22 cellular contexts compared by ENCODE assay signal in genomic region chr4:52627876-52628275, GRCh38. TPM values are rescaled to one million over a fixed set of nuclear protein-coding genes. Genes with fewer than 3 reads are reported as not detected.
DNase-seq lines count a peak whose midpoint lies in the region; ATAC-seq, FAIRE-seq and TF ChIP-seq lines count a peak whose summit lies in the region.
"Had no signal": no experiment of that assay in that cellular context is flagged by ENCODE, and none has a peak within 500 bp of the region (broad histone marks: within the 10 kb centered on the region; RNA-seq: fewer than 3 reads in every experiment).

No MANE protein-coding gene starts in this region.

- TF ChIP-seq RAD21 in H1 (IDR thresholded peaks at IDR 0.05 in 1 of 2, conservative IDR thresholded peaks at IDR 0.05 in 1 of 2; ENCODE audit: low read depth in 2 of 2, low read length in 2 of 2): no peak

- H3K36me3 Mint-ChIP-seq in T-cell: peaks cover 39% of the 10 kb centered on the region

- H3K4me1 ChIP-seq in H1 (replicated peaks in 1 of 4; ENCODE audit: control insufficient read depth in 3 of 4, insufficient read depth in 4 of 4, low read length in 3 of 4): no peaks in the 10 kb centered on the region; a peak in 1 of 7 replicates
- peaks cover 10 to 33% of the 10 kb centered on the region in 2 donors for H3K4me1 ChIP-seq in thoracic aorta (ENCODE audit: control insufficient read depth in 1 of 2, low read depth in 2 of 2)
- H3K4me1 ChIP-seq: BLaER1, HAP-1 had no signal

- H3K27me3 ChIP-seq in H1 (replicated peaks in 1 of 4; ENCODE audit: control insufficient read depth in 3 of 4, extremely low read depth in 1 of 4, insufficient read depth in 3 of 4, low read length in 3 of 4) (no peaks in the 10 kb centered on the region), thoracic aorta (replicated peaks; ENCODE audit: insufficient read depth) (no peaks in the 10 kb centered on the region)
- H3K27me3 ChIP-seq: BLaER1 had no signal

- no peak overlapping the region for H3K14ac ChIP-seq in H1 (ENCODE audit: insufficient read length)

- no peak overlapping the region for H3K4me3 Mint-ChIP-seq in T-cell
- H3K4me3 Mint-ChIP-seq: CD4-positive, CD25-positive, alpha-beta regulatory T cell; HFFc6 had no signal

- no peaks in the 10 kb centered on the region for H3K27me3 Mint-ChIP-seq in T-cell
- H3K27me3 Mint-ChIP-seq: CD4-positive, CD25-positive, alpha-beta regulatory T cell had no signal

- H3K4me1 Mint-ChIP-seq in T-cell: peaks cover 0 to 2% (median 0%) of the 10 kb centered on the region in 3 donors
- H3K4me1 Mint-ChIP-seq: CD4-positive, CD25-positive, alpha-beta regulatory T cell had no signal

- H3K4ac ChIP-seq in H1 (replicated peaks; ENCODE audit: insufficient read length, low read depth, low read length): no peak overlapping the region

- no peak overlapping the region for H2BK20ac ChIP-seq in H1 (ENCODE audit: low read length)

- no peak overlapping the region for H2AFZ ChIP-seq in H1 (ENCODE audit: low read length)
- H2AFZ ChIP-seq: PC-9 had no signal

- H3K23ac ChIP-seq in H1 (ENCODE audit: insufficient read length): no peak overlapping the region

- H3K23me2 ChIP-seq in H1 (ENCODE audit: low read depth, low read length): no peaks in the 10 kb centered on the region

- H3K27ac Mint-ChIP-seq in T-cell: no peak overlapping the region
- H3K27ac Mint-ChIP-seq: HFFc6 had no signal

- no peak overlapping the region for H2BK120ac ChIP-seq in H1 (replicated peaks; ENCODE audit: low read depth, low read length)

- H4K8ac ChIP-seq in H1 (ENCODE audit: extremely low read depth, insufficient read depth, low read length): 0 out of 2 replicates have a peak overlapping the region, but pooled peaks have one; percentile 11

- H3K4me3 ChIP-seq in AG10803 (ENCODE audit: low read length) (no peak overlapping the region), H1 (ENCODE audit: extremely low read depth in 1 of 4, insufficient read depth in 2 of 4, low read depth in 3 of 4, low read length in 4 of 4) (no peak overlapping the region), thoracic aorta (peak overlapping the region; percentile 9)
- H3K4me3 ChIP-seq: BLaER1, HAP-1, PC-9 had no signal

- H2BK12ac ChIP-seq in H1 (ENCODE audit: low read depth, low read length): no peak overlapping the region

- no peak overlapping the region for H4K91ac ChIP-seq in H1 (replicated peaks; ENCODE audit: insufficient read length, low read length)

- H2AK5ac ChIP-seq in H1 (ENCODE audit: low read depth, low read length): no peak overlapping the region

- H3K79me1 ChIP-seq in H1 (ENCODE audit: low read depth, low read length): peaks cover 6% of the 10 kb centered on the region

- H3K9me3 ChIP-seq in H1 (ENCODE audit: insufficient read depth in 2 of 2, low read depth in 1 of 2, low read length in 1 of 2): no peaks in the 10 kb centered on the region
- H3K9me3 ChIP-seq in thoracic aorta: no peaks in the 10 kb centered on the region
- H3K9me3 ChIP-seq: BLaER1, HAP-1 had no signal

- H3K9me3 Mint-ChIP-seq in T-cell: no peaks in the 10 kb centered on the region
- H3K9me3 Mint-ChIP-seq: HFFc6 had no signal

- ATAC-seq in thoracic aorta (ENCODE audit: insufficient number of reproducible peaks, low FRiP score, low read depth): no peak
- no peak for ATAC-seq in GM21423 (IDR thresholded peaks at IDR 0.05; ENCODE audit: unreplicated experiment)
- no peak for ATAC-seq in T-cell (replicated peaks in 1 of 4)
- no peak for ATAC-seq in left colon

- H3K36me3 ChIP-seq in H1 (ENCODE audit: control insufficient read depth in 2 of 4, insufficient read depth in 4 of 4, low read length in 3 of 4) (peaks cover 4 to 38% (median 15%) of the 10 kb centered on the region in 4 experiments; a peak in 6 of 8 replicates), thoracic aorta (no peaks in the 10 kb centered on the region)

- no peak for TF ChIP-seq CTCF in AG10803 (conservative IDR thresholded peaks at IDR 0.05; ENCODE audit: low read length)
- TF ChIP-seq CTCF in H1 (IDR thresholded peaks at IDR 0.05; ENCODE audit: control extremely low read depth in 1 of 3, insufficient read depth in 1 of 3, low read depth in 1 of 3, low read length in 3 of 3): no peak
- TF ChIP-seq CTCF in thoracic aorta (IDR thresholded peaks at IDR 0.05): no peak

- WGBS in H1 (ENCODE audit: extremely low coverage in 1 of 2, insufficient coverage in 1 of 2, insufficient read length in 1 of 2, insufficient replicate concordance in 2 of 2, low coverage in 1 of 2, low lambda C conversion rate in 2 of 2, missing lambda C conversion rate in 1 of 2), 2 experiments: 86% methylated on average over 7 of the region's 7 CpGs; no CpG with 5 or more reads in 1 of the 2 experiments

- TF ChIP-seq EP300 in H1 (IDR thresholded peaks at IDR 0.05; ENCODE audit: borderline replicate concordance in 1 of 2, low read depth in 2 of 2, low read length in 2 of 2): no peak

- H2BK15ac ChIP-seq in H1 (ENCODE audit: low read length): no peak overlapping the region

- no peak overlapping the region for H2BK5ac ChIP-seq in H1 (ENCODE audit: low read depth, low read length)

- no peak overlapping the region for H3K56ac ChIP-seq in H1 (replicated peaks; ENCODE audit: insufficient read length, low read depth, low read length)

- intact Hi-C loops in left colon (cut with DNase I, micrococcal nuclease): no loop called here

- H3K27ac ChIP-seq in H1 (ENCODE audit: low read depth, low read length) (no peak overlapping the region), thoracic aorta (peak overlapping the region; percentile 13 to 55)
- H3K27ac ChIP-seq: BLaER1, PC-9 had no signal

- CTCF ChIA-PET in H1 (lab: Charles Lee; ENCODE audit: partially characterized antibody): interaction anchor here (1.0 to 1.1 kb wide), 2 partner anchors 40 to 489 kb away, joined by 3 read pairs; no protein-coding TSS in a partner anchor
- CTCF ChIA-PET in T-cell (lab: Charles Lee): no interaction called here

- POLR2A ChIA-PET in H1 (lab: Charles Lee; ENCODE audit: partially characterized antibody): no interaction called here
- POLR2A ChIA-PET in T-cell (lab: Charles Lee): no interaction called here

- H3K4me2 ChIP-seq in H1 (ENCODE audit: insufficient read depth in 1 of 2, low read depth in 2 of 2, low read length in 2 of 2): no peak overlapping the region
- H3K4me2 ChIP-seq: BLaER1, PC-9 had no signal

- H3K18ac ChIP-seq in H1 (ENCODE audit: extremely low read depth, low read length): no peak overlapping the region

- H4K5ac ChIP-seq in H1 (ENCODE audit: insufficient read length, low read depth, low read length): no peak overlapping the region

- H3K9ac ChIP-seq in H1 (replicated peaks in 1 of 4; ENCODE audit: extremely low read depth in 1 of 4, low read depth in 3 of 4, low read length in 3 of 4): no peak overlapping the region
- H3K9ac ChIP-seq: BLaER1 had no signal

- TF ChIP-seq POLR2A in H1 (IDR thresholded peaks at IDR 0.05; ENCODE audit: control extremely low read depth in 1 of 2, low read depth in 2 of 2, low read length in 2 of 2): no peak

- no peak for FAIRE-seq in H1 (lab: Jason Lieb, UNC)
- FAIRE-seq: GM19239 had no signal

- peaks cover 0 to 44% of the 10 kb centered on the region in 2 experiments; a peak in 2 of 4 replicates for H3K79me2 ChIP-seq in H1 (ENCODE audit: control insufficient read depth in 1 of 2, insufficient read depth in 2 of 2, low read length in 2 of 2)

- peaks cover 0 to 3% of the 10 kb centered on the region in 2 experiments for H4K20me1 ChIP-seq in H1 (replicated peaks in 1 of 2; ENCODE audit: control insufficient read depth in 1 of 2, insufficient read depth in 2 of 2, low read length in 2 of 2)

- peak; percentile 63 for DNase-seq in AG10803 (ENCODE audit: low read depth)
- peak; percentile 56 for DNase-seq in Ammon's horn (ENCODE audit: low spot score)
- no peak for DNase-seq in H1 (ENCODE audit: low read depth in 1 of 2, low spot score in 2 of 2)
- DNase-seq in thoracic aorta (ENCODE audit: low spot score): no peak
- DNase-seq in T-cell: no peak
- DNase-seq in left colon: no peak
- DNase-seq: CD4-positive, CD25-positive, alpha-beta regulatory T cell; DMS153; DND-41; HFFc6; NCI-H1048; NCI-H1417; NCI-H1694; NCI-H2029 treated with DMSO at 0.1 percent for 48 hours; NCI-H446 treated with DMSO at 0.1 percent for 48 hours; NCI-H526; PC-9; SHP77 had no signal

TF ChIP-seq in H1, 55 proteins besides CTCF, POLR2A, EP300 and RAD21 (continues in another document):
- no peak for TF ChIP-seq RBBP5 (IDR thresholded peaks at IDR 0.05; ENCODE audit: borderline replicate concordance, low read depth, low read length)
- no peak for TF ChIP-seq SP2 (IDR thresholded peaks at IDR 0.05; ENCODE audit: low read length)
- no peak for TF ChIP-seq JUN (IDR thresholded peaks at IDR 0.05; ENCODE audit: low read depth, low read length)
- TF ChIP-seq TCF12 (IDR thresholded peaks at IDR 0.05; ENCODE audit: low read depth, low read length): no peak
- no peak for TF ChIP-seq ATF2 (IDR thresholded peaks at IDR 0.05; ENCODE audit: low read length)
- no peak for TF ChIP-seq BRCA1 (IDR thresholded peaks at IDR 0.05; ENCODE audit: low read depth, low read length)
- no peak for TF ChIP-seq FOSL1 (IDR thresholded peaks at IDR 0.05; ENCODE audit: insufficient read depth, low read depth, low read length)
- TF ChIP-seq GTF2F1 (IDR thresholded peaks at IDR 0.05; ENCODE audit: borderline replicate concordance, low read depth, low read length): no peak
- TF ChIP-seq PHF8 (conservative IDR thresholded peaks at IDR 0.05; ENCODE audit: low read depth, low read length): no peak

RNA-seq across cellular contexts. Expression of gene USP46, which starts 31.2 kb away (rescaled TPM):
- 53.4 and 62.4 TPM in 2 replicates for total RNA-seq in H1 (2021; fragmentation: NEBNext Ultra II Directional; extraction: Animal tissue kit (Norgen Biotek cat#: 25700))
- polyA plus RNA-seq in H1 (2011; rRNA removed): 6.3 and 10.6 TPM in 2 replicates
- polyA plus RNA-seq in H1 (2011; cell fraction: cytosol; rRNA removed): 11.6 TPM
- 12.2 TPM for polyA plus RNA-seq in H1 (2011; cell fraction: nucleus; rRNA removed)
- polyA plus RNA-seq in H1 (2012, experiment 1 of 2): 17.4 to 32.6 TPM (median 22.0 TPM) in 4 replicates
- 2.5 TPM for polyA plus RNA-seq in H1 (2012, experiment 2 of 2)
- polyA plus RNA-seq in H1 (2013, experiment 1 of 2): 32.9 TPM
- polyA plus RNA-seq in H1 (2013, experiment 2 of 2): 32.3 TPM
- 75.7 and 77.0 TPM in 2 replicates for polyA minus RNA-seq in H1 (2011; rRNA and poly(A)+ RNA removed)
- polyA minus RNA-seq in H1 (2011; cell fraction: cytosol; rRNA and poly(A)+ RNA removed): 23.9 TPM
- polyA minus RNA-seq in H1 (2011; cell fraction: nucleus; rRNA and poly(A)+ RNA removed): 50.0 TPM
- total RNA-seq in thoracic aorta (10 to 100 TPM; 12.2 to 15.5 TPM), T-cell (10 to 100 TPM in 4 of 5 donors, 1 to 10 TPM in 1; 8.0 to 16.3 (median 12.6) TPM), left colon (10 to 100 TPM; 12.6 to 13.8 TPM)

Comparison
In these comparisons a context has a peak if more than half of its experiments do, and no peak if none do; other contexts are left out.
1. DNase-seq: peak in AG10803 (single experiment) and Ammon's horn (single experiment); none in H1 (0 of 2), thoracic aorta (single experiment), T-cell (0 of 34) and left colon (0 of 2).